14 cellular contexts compared by ENCODE assay signal in the genomic region with DNA sequence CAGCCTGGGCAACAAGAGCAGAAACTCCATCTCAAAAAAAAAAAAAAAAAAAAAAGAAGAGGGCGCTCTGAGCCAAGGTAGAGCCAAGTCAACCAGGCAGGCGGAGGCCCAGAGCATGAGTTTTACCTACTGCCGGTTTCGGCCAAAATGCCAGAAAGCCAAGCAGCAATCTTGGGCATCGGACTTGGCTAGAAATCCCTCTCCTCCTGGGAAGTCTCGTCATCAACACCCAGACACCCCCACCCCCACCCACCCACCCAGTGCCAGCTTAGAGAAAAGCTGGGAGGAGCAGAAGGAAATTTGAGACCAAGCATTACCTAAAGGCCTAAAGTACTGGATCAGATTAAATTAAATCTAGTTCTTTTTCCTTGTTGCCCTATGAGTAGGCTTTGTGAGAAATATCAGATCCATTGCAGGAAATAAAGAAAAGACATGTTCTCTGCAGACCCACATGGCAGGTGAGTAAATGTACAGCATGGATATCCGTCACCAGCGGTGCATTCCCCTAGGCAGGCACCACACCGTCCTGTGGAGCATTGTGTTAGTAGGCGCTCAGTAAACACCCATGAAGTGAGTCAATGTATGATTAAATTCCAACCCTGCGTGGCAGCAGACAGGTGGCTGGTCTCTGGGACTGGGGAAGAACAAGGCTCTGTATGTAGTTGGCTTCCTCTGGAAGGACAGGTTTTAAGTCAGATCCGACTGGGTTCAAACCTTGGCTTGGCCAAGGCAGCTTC. TPM values are rescaled to one million over a fixed set of nuclear protein-coding genes. Genes with fewer than 3 reads are reported as not detected.
DNase-seq lines count a peak whose midpoint lies in the region; ATAC-seq, FAIRE-seq and TF ChIP-seq lines count a peak whose summit lies in the region.
"Had no signal": no experiment of that assay in that cellular context is flagged by ENCODE, and none has a peak within 500 bp of the region (broad histone marks: within the 10 kb centered on the region; RNA-seq: fewer than 3 reads in every experiment).

No MANE protein-coding gene starts in this region.

- H3K9me3 ChIP-seq in HEK293 (ENCODE audit: control insufficient read depth, insufficient read depth, low read depth, low read length) (no peaks in the 10 kb centered on the region), breast epithelium (no peaks in the 10 kb centered on the region), pancreas (no peaks in the 10 kb centered on the region), neuronal stem cell (replicated peaks in 1 of 2; ENCODE audit: control insufficient read depth in 2 of 2, insufficient read depth in 1 of 2, low read depth in 1 of 2, low read length in 2 of 2) (no peaks in the 10 kb centered on the region)
- H3K9me3 ChIP-seq: thoracic aorta had no signal

- no peak overlapping the region for H3K23ac ChIP-seq in neuronal stem cell (ENCODE audit: low read depth, low read length, poor library complexity)

- H3K36me3 ChIP-seq in HEK293 (ENCODE audit: control insufficient read depth in 2 of 2, insufficient read depth in 1 of 2, low read length in 2 of 2) (no peaks in the 10 kb centered on the region), breast epithelium (no peaks in the 10 kb centered on the region), pancreas (no peaks in the 10 kb centered on the region), neuronal stem cell (replicated peaks in 1 of 2; ENCODE audit: control insufficient read depth in 2 of 2, insufficient read depth in 2 of 2, low read length in 2 of 2) (peaks cover 0 to 2% of the 10 kb centered on the region in 2 donors)
- H3K36me3 ChIP-seq: thoracic aorta had no signal

- ATAC-seq in pancreas (peak; percentile 78 to 93 (median 88)), HG02759 (IDR thresholded peaks at IDR 0.05; ENCODE audit: unreplicated experiment) (no peak), HG02973 (IDR thresholded peaks at IDR 0.05; ENCODE audit: unreplicated experiment) (no peak)

- DNase-seq in NCI-H345 treated with DMSO at 0.1 percent for 48 hours (lab: John Stamatoyannopoulos, UW; ENCODE audit: unreplicated experiment) (peak; percentile 7), breast epithelium (ENCODE audit: low spot score in 2 of 2) (no peak), pancreas (peak in 2 of 6 donors; percentile 36 to 49), coronary artery (ENCODE audit: low spot score) (no peak), neuronal stem cell (ENCODE audit: low spot score) (no peak)
- DNase-seq: activated naive CD8-positive, alpha-beta T cell treated with anti-CD3 and anti-CD28 coated beads, Interleukin-2, amount 10 ng/mL, durations not matched to agents 7 days and 5 days; CD8-positive, alpha-beta memory T cell; NCI-H1105 treated with DMSO at 0.1 percent for 48 hours; nephron progenitor cell; T1000 had no signal

- H2BK12ac ChIP-seq in neuronal stem cell (ENCODE audit: low read length): no peak overlapping the region

- no peak overlapping the region for H2BK120ac ChIP-seq in neuronal stem cell (ENCODE audit: low read depth, low read length)

- H2BK5ac ChIP-seq in neuronal stem cell (ENCODE audit: low read length): no peak overlapping the region

- no peak overlapping the region for H3K9ac ChIP-seq in neuronal stem cell (ENCODE audit: low read depth, low read length, poor library complexity)

- H2BK15ac ChIP-seq in neuronal stem cell (ENCODE audit: low read length): no peak overlapping the region

- H3K14ac ChIP-seq in neuronal stem cell (ENCODE audit: low read length): no peak overlapping the region

- H3K4me1 ChIP-seq in HEK293 (ENCODE audit: control insufficient read depth, insufficient read depth, low read length): no peaks in the 10 kb centered on the region
- H3K4me1 ChIP-seq in breast epithelium: no peaks in the 10 kb centered on the region
- peaks cover 0 to 17% (median 6%) of the 10 kb centered on the region in 3 donors for H3K4me1 ChIP-seq in pancreas
- peaks cover 1 to 2% of the 10 kb centered on the region in 2 donors for H3K4me1 ChIP-seq in neuronal stem cell (ENCODE audit: control insufficient read depth in 2 of 2, insufficient read depth in 1 of 2, low read depth in 1 of 2, low read length in 2 of 2)

- H3K79me1 ChIP-seq in neuronal stem cell (ENCODE audit: low read depth, low read length): no peaks in the 10 kb centered on the region

- WGBS in pancreas, 2 donors: 58% methylated on average over 12 of the region's 12 CpGs
- WGBS in neuronal stem cell (ENCODE audit: extremely low coverage in 2 of 2, insufficient read length in 2 of 2, insufficient replicate concordance in 1 of 2), 2 donors: no CpG with 5 or more reads among the region's 12 CpGs

- CTCF ChIA-PET in HEK293 (lab: Yijun Ruan, JAX): interaction anchor here (1.3 kb wide), 1 partner anchor 45 kb away, joined by 3 read pairs; no protein-coding TSS in a partner anchor

- H3K4me2 ChIP-seq in neuronal stem cell (ENCODE audit: insufficient read depth, low read length, poor library complexity, severe bottlenecking): no peak overlapping the region

- H3K27ac ChIP-seq in HEK293 (ENCODE audit: extremely low read depth, low read depth, low read length): no peak overlapping the region
- H3K27ac ChIP-seq in breast epithelium: peak overlapping the region; percentile 62 to 80
- peak overlapping the region; percentile 5 to 76 (median 49) for H3K27ac ChIP-seq in pancreas
- H3K27ac ChIP-seq in coronary artery: no peak overlapping the region
- H3K27ac ChIP-seq in neuronal stem cell (replicated peaks; ENCODE audit: low read length): no peak overlapping the region
- H3K27ac ChIP-seq: thoracic aorta had no signal

- no peak overlapping the region for H2AK5ac ChIP-seq in neuronal stem cell (ENCODE audit: low read depth, low read length)

- intact Hi-C loops in breast epithelium (cut with DNase I; ENCODE audit: low total_unique reads): no loop called here
- intact Hi-C loops in pancreas (cut with DNase I): no loop called here

- no peaks in the 10 kb centered on the region for H3K27me3 ChIP-seq in breast epithelium
- H3K27me3 ChIP-seq in pancreas: no peaks in the 10 kb centered on the region
- no peaks in the 10 kb centered on the region for H3K27me3 ChIP-seq in neuronal stem cell (ENCODE audit: control insufficient read depth in 3 of 3, insufficient read depth in 3 of 3, low read depth in 1 of 3, low read length in 3 of 3)

- H3K4me3 ChIP-seq in HEK293 (ENCODE audit: low read depth, low read length) (no peak overlapping the region), breast epithelium (no peak overlapping the region), pancreas (no peak overlapping the region), coronary artery (no peak overlapping the region), neuronal stem cell (ENCODE audit: low read length in 2 of 2) (no peak overlapping the region)
- H3K4me3 ChIP-seq: thoracic aorta had no signal

- POLR2A ChIA-PET in HEK293 (lab: Yijun Ruan, JAX): no interaction called here

- no peak overlapping the region for H2AFZ ChIP-seq in neuronal stem cell (ENCODE audit: low read length)

- no peak for TF ChIP-seq CTCF in HEK293 (tag by site-specific recombination; IDR thresholded peaks at IDR 0.05)
- no peak for TF ChIP-seq CTCF in breast epithelium (IDR thresholded peaks at IDR 0.05)
- no peak for TF ChIP-seq CTCF in pancreas (IDR thresholded peaks at IDR 0.05)
- TF ChIP-seq CTCF in coronary artery (IDR thresholded peaks at IDR 0.05): no peak

- no peak overlapping the region for H3K18ac ChIP-seq in neuronal stem cell (ENCODE audit: low read length)

- no peak overlapping the region for H4K91ac ChIP-seq in neuronal stem cell (ENCODE audit: low read depth, low read length, poor library complexity)

- FAIRE-seq in pancreas (lab: Jason Lieb, UNC): no peak

- H3K4ac ChIP-seq in neuronal stem cell (ENCODE audit: low read length): no peak overlapping the region

- no peak overlapping the region for H4K8ac ChIP-seq in neuronal stem cell (ENCODE audit: low read depth, low read length)

- TF ChIP-seq POLR2A in breast epithelium (IDR thresholded peaks at IDR 0.05): no peak

TF ChIP-seq in HEK293, 187 proteins besides CTCF, POLR2A, EP300 and RAD21 (continues in another document):
- TF ChIP-seq ZNF561 (tag by site-specific recombination; IDR thresholded peaks at IDR 0.05; ENCODE audit: borderline replicate concordance) (peak; percentile 51; the same call in 1 of the 2 replicates), ZNF664 (tag by site-specific recombination; IDR thresholded peaks at IDR 0.05) (peak; percentile 39; the same call in 1 of the 2 replicates), ZNF600 (tag by site-specific recombination; IDR thresholded peaks at IDR 0.05) (0 out of 2 replicates have a peak, but pooled peaks have one; percentile 27), HOXD13 (CRISPR knock-in tag; IDR thresholded peaks at IDR 0.05; ENCODE audit: borderline replicate concordance) (no peak), ZNF133 (tag by site-specific recombination; IDR thresholded peaks at IDR 0.05) (no peak), SCRT2 (tag by site-specific recombination; IDR thresholded peaks at IDR 0.05) (peak; percentile 67)
- TF ChIP-seq, protein P1, sequence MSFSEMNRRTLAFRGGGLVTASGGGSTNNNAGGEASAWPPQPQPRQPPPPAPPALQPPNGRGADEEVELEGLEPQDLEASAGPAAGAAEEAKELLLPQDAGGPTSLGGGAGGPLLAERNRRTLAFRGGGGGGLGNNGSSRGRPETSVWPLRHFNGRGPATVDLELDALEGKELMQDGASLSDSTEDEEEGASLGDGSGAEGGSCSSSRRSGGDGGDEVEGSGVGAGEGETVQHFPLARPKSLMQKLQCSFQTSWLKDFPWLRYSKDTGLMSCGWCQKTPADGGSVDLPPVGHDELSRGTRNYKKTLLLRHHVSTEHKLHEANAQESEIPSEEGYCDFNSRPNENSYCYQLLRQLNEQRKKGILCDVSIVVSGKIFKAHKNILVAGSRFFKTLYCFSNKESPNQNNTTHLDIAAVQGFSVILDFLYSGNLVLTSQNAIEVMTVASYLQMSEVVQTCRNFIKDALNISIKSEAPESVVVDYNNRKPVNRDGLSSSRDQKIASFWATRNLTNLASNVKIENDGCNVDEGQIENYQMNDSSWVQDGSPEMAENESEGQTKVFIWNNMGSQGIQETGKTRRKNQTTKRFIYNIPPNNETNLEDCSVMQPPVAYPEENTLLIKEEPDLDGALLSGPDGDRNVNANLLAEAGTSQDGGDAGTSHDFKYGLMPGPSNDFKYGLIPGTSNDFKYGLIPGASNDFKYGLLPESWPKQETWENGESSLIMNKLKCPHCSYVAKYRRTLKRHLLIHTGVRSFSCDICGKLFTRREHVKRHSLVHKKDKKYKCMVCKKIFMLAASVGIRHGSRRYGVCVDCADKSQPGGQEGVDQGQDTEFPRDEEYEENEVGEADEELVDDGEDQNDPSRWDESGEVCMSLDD (tag by site-specific recombination; IDR thresholded peaks at IDR 0.05): no peak

RNA-seq across cellular contexts. Expression of a gene that starts 21.0 kb away (rescaled TPM):
- total RNA-seq in breast epithelium: 10 to 100 TPM in 2 of 3 donors, 1 to 10 TPM in 1; 4.5 to 35.5 (median 26.9) TPM
- 1 to 10 TPM in 4 of 6 donors, under 1 TPM in 2; 0.67 to 3.4 (median 1.5) TPM for total RNA-seq in pancreas
- polyA plus RNA-seq in pancreas: 10 to 100 TPM in 1 of 2 donors, 1 to 10 TPM in 1; 8.1 to 11.3 TPM
- 2.5 TPM for polyA plus RNA-seq in neuronal stem cell (2013, experiment 1 of 2)
- 2.3 TPM for polyA plus RNA-seq in neuronal stem cell (2013, experiment 2 of 2)
- total RNA-seq: activated naive CD8-positive, alpha-beta T cell treated with anti-CD3 and anti-CD28 coated beads, Interleukin-2, amount 10 ng/mL, durations not matched to agents 7 days and 5 days; CD8-positive, alpha-beta memory T cell had no signal

Comparison
In these comparisons a context has a peak if more than half of its experiments do, and no peak if none do; other contexts are left out.
1. H3K27ac ChIP-seq: peak in breast epithelium (2 of 2) and pancreas (4 of 4); none in HEK293 (single experiment), coronary artery (0 of 2) and neuronal stem cell (single experiment).
2. ATAC-seq: peak in pancreas (4 of 4); none in HG02759 (single experiment) and HG02973 (single experiment).